Comparison of ENCODE assay signal across 1 cellular context in genomic region chr1:247212914-247213617, GRCh38.
TF ChIP-seq lines count a peak whose summit lies in the region.

No MANE protein-coding gene starts in this region.

TF ChIP-seq in K562, 482 proteins besides CTCF, POLR2A, EP300 and RAD21 (continued from another document):
- TF ChIP-seq ARID3A (IDR thresholded peaks at IDR 0.05; ENCODE audit: borderline replicate concordance, low read depth, low read length) = no peak
- no peak for TF ChIP-seq ZNF280A (IDR thresholded peaks at IDR 0.05; ENCODE audit: low read depth, partially characterized antibody)
- no peak for TF ChIP-seq PTTG1 (tag; IDR thresholded peaks at IDR 0.05; ENCODE audit: low read depth)
